20 cellular contexts compared by ENCODE assay signal in the genomic region with DNA sequence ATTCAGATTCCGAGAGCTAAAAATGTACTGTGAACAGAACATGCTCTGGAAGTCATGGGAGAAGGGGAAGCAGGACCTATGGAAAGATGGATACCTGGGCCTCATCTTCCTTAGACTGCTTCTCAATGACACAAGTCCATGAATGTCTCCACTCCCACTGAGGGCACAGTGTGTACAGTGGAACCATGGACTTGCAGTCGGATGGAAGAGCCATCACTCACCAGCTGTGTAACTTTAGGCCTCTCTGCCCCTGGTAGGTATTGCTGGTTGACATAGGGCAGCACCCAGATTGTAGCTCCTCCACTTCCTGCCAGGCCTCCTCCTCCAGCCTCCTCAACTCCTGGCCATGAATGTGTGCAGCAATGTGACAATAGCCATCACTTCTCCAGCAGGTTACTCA.
"Had no signal": no experiment of that assay in that cellular context is flagged by ENCODE, and none has a peak within 500 bp of the region (broad histone marks: within the 10 kb centered on the region; RNA-seq: fewer than 3 reads in every experiment).

No MANE protein-coding gene starts in this region.

- H3K4me3 ChIP-seq: hepatocyte, prostate gland, sigmoid colon, skin epidermis, thyroid gland, upper lobe of left lung, vagina had no signal

- H3K36me3 ChIP-seq: prostate gland, sigmoid colon, thyroid gland, upper lobe of left lung, vagina had no signal

- H3K9me3 Mint-ChIP-seq: dendritic cell treated with granulocyte-macrophage colony-stimulating factor and Interleukin-4, amounts not matched to agents 40 ng/mL and 50 ng/mL, for 4 days; endodermal cell; nephron had no signal

- H3K27ac ChIP-seq: hepatocyte, parathyroid adenoma, prostate gland, sigmoid colon, skin epidermis, thyroid gland, upper lobe of left lung, vagina had no signal

- DNase-seq: cerebellar nuclear complex; endodermal cell; erythroblast; foreskin melanocyte; left colon; occipital lobe; retina; sigmoid colon; stimulated activated CD4-positive, alpha-beta T cell treated with anti-CD3 and anti-CD28 coated beads, Interleukin-2, amount 100 ng/mL, for 24 hours; stimulated activated CD4-positive, alpha-beta T cell treated with anti-CD3 and anti-CD28 coated beads, Interleukin-4, amount 100 ng/mL, for 4 hours; stimulated activated naive CD4-positive, alpha-beta T cell; thyroid gland; upper lobe of left lung had no signal

- H3K4me1 Mint-ChIP-seq: nephron had no signal

- H3K27ac Mint-ChIP-seq: dendritic cell treated with granulocyte-macrophage colony-stimulating factor and Interleukin-4, amounts not matched to agents 40 ng/mL and 50 ng/mL, for 4 days; endodermal cell; nephron had no signal

- H3K9me3 ChIP-seq: prostate gland, sigmoid colon, thyroid gland, upper lobe of left lung, vagina had no signal

- H3K27me3 ChIP-seq: hepatocyte, sigmoid colon, thyroid gland, upper lobe of left lung, vagina had no signal

- H3K4me3 Mint-ChIP-seq: dendritic cell treated with granulocyte-macrophage colony-stimulating factor and Interleukin-4, amounts not matched to agents 40 ng/mL and 50 ng/mL, for 4 days; endodermal cell; nephron had no signal

- H3K4me1 ChIP-seq: prostate gland, sigmoid colon, thyroid gland, upper lobe of left lung, vagina had no signal
